Comparison of ENCODE assay signal across 1 cellular context in genomic region chr17:64002658-64003525, GRCh38.
TF ChIP-seq lines count a peak whose summit lies in the region.

No MANE protein-coding gene starts in this region.

TF ChIP-seq in H1, 55 proteins besides CTCF, POLR2A, EP300 and RAD21:
- no peak for TF ChIP-seq EGR1 (IDR thresholded peaks at IDR 0.05; ENCODE audit: borderline replicate concordance, low read depth, low read length)
- no peak for TF ChIP-seq GABPA (IDR thresholded peaks at IDR 0.05; ENCODE audit: borderline replicate concordance, insufficient read depth, low read length)
- TF ChIP-seq POU5F1 (IDR thresholded peaks at IDR 0.05; ENCODE audit: low read depth, low read length), result no peak
- TF ChIP-seq KDM1A (IDR thresholded peaks at IDR 0.05; ENCODE audit: borderline replicate concordance, low read length), result no peak
- no peak for TF ChIP-seq KDM4A (IDR thresholded peaks at IDR 0.05; ENCODE audit: low read depth, low read length, severe bottlenecking)
- no peak for TF ChIP-seq E2F6 (IDR thresholded peaks at IDR 0.05)
- no peak for TF ChIP-seq MAFK (IDR thresholded peaks at IDR 0.05; ENCODE audit: low read depth, low read length)
- no peak for TF ChIP-seq SUZ12 (IDR thresholded peaks at IDR 0.05; ENCODE audit: low read length)
- no peak for TF ChIP-seq EZH2 (IDR thresholded peaks at IDR 0.05; ENCODE audit: low read depth, low read length, severe bottlenecking)
- TF ChIP-seq BRCA1 (IDR thresholded peaks at IDR 0.05; ENCODE audit: low read depth, low read length), result no peak
- no peak for TF ChIP-seq ZNF274 (IDR thresholded peaks at IDR 0.05; ENCODE audit: borderline replicate concordance, extremely low read depth, low read length)
